ENCODE assay signal across 13 cellular contexts in genomic region chr11:66291303-66291705, GRCh38. TPM values are rescaled to one million over a fixed set of nuclear protein-coding genes. Genes with fewer than 3 reads are reported as not detected.
DNase-seq lines count a peak whose midpoint lies in the region; ATAC-seq, FAIRE-seq and TF ChIP-seq lines count a peak whose summit lies in the region.
"Had no signal": no experiment of that assay in that cellular context is flagged by ENCODE, and none has a peak within 500 bp of the region (broad histone marks: within the 10 kb centered on the region; RNA-seq: fewer than 3 reads in every experiment).

No MANE protein-coding gene starts in this region.

- H3K27me3 Mint-ChIP-seq in H9 (ENCODE audit: low read depth) (peaks cover 37% of the 10 kb centered on the region), nephron (ENCODE audit: low read depth) (peaks cover 55% of the 10 kb centered on the region)

- ATAC-seq in A549: no peak
- ATAC-seq: body of pancreas; stimulated activated naive CD8-positive, alpha-beta T cell treated with anti-CD3 and anti-CD28 coated beads, Interleukin-15, Interleukin-2, amounts not matched to agents 100 U/mL and 50 U/mL, for 24 hours had no signal

- TF ChIP-seq CTCF in A549 (IDR thresholded peaks at IDR 0.05) (no peak), H9 (conservative IDR thresholded peaks at IDR 0.05) (no peak), nephron (IDR thresholded peaks at IDR 0.05; ENCODE audit: unreplicated experiment in 3 of 3) (no peak)

- H4K8ac ChIP-seq in H9 (replicated peaks; ENCODE audit: insufficient read length, low read depth, low read length): no peak overlapping the region

- peaks cover 1% of the 10 kb centered on the region; the same call in 1 of the 2 replicates for H3K79me2 ChIP-seq in H9 (ENCODE audit: insufficient read depth, low read length)

- H3K9me3 Mint-ChIP-seq in H9 (no peaks in the 10 kb centered on the region; a peak in 1 of 5 replicates), nephron (no peaks in the 10 kb centered on the region)

- no peak overlapping the region for H3T11ph ChIP-seq in H9 (ENCODE audit: low read length)

- no peak overlapping the region for H2BK15ac ChIP-seq in H9 (ENCODE audit: low read depth, low read length)

- peaks cover 20% of the 10 kb centered on the region for H3K4me1 ChIP-seq in A549
- H3K4me1 ChIP-seq in H9 (ENCODE audit: insufficient read depth, low read length): peaks cover 6% of the 10 kb centered on the region

- H4K5ac ChIP-seq in H9 (ENCODE audit: insufficient read length, low read depth, low read length): no peak overlapping the region

- H2BK20ac ChIP-seq in H9 (ENCODE audit: low read depth, low read length, poor library complexity, severe bottlenecking): no peak overlapping the region

- H2AFZ ChIP-seq in H9 (ENCODE audit: low read length): no peak overlapping the region

- POLR2A ChIA-PET in A549 (lab: Yijun Ruan, JAX): no interaction called here

- peaks cover 8% of the 10 kb centered on the region; the same call in 1 of the 2 replicates for H3K27me3 ChIP-seq in H9 (ENCODE audit: insufficient read depth, low read length)
- H3K27me3 ChIP-seq: body of pancreas had no signal

- no peak overlapping the region for H2BK5ac ChIP-seq in H9 (ENCODE audit: insufficient read length, low read length)

- H3K4me1 Mint-ChIP-seq in H9 (peaks cover 18 to 26% of the 10 kb centered on the region in 2 experiments), nephron (peaks cover 20% of the 10 kb centered on the region)

- WGBS in A549 (ENCODE audit: missing lambda C conversion rate): 69% methylated on average over 6 of the region's 16 CpGs
- no CpG with 5 or more reads among the region's 16 CpGs for WGBS in H9 (ENCODE audit: extremely low coverage, insufficient read length, low lambda C conversion rate)

- H3K23me2 ChIP-seq in H9 (ENCODE audit: insufficient read length, low read depth, low read length, poor library complexity, severe bottlenecking): peaks cover 13% of the 10 kb centered on the region

- no peak overlapping the region for H3K9ac ChIP-seq in H9 (ENCODE audit: extremely low read depth, insufficient read length, low read length)

- CTCF ChIA-PET in A549 (lab: Yijun Ruan, JAX): interaction anchor here (0.8 to 8.3 kb wide), 7 partner anchors 10 to 72 kb away, joined by 3 to 63 read pairs (median 4); partner anchors contain the start of gene RIN1

- DNase-seq in A549 (ENCODE audit: low read depth in 1 of 2, low spot score in 1 of 2) (no peak), H9 (no peak), NCI-H2171 treated with DMSO at 0.1 percent for 48 hours (lab: John Stamatoyannopoulos, UW) (no peak), DMS153 treated with DMSO at 0.1 percent for 48 hours (lab: John Stamatoyannopoulos, UW; ENCODE audit: unreplicated experiment) (no peak), COLO668 (lab: John Stamatoyannopoulos, UW; ENCODE audit: unreplicated experiment) (no peak), GM12892 (ENCODE audit: insufficient read length) (no peak)
- DNase-seq: Karpas-422, NCI-H226, SIG-M5 had no signal

- no peak for FAIRE-seq in A549 (lab: Jason Lieb, UNC)
- no peak for FAIRE-seq in GM12892 (lab: Jason Lieb, UNC)

- H3K4me3 ChIP-seq in A549: peak overlapping the region; percentile 65

- H3K56ac ChIP-seq in H9 (ENCODE audit: insufficient read length, low read depth, low read length): no peak overlapping the region

- H4K91ac ChIP-seq in H9 (ENCODE audit: insufficient read length, low read depth, low read length): no peak overlapping the region

- H3K4me3 Mint-ChIP-seq in H9: peak overlapping the region; percentile 44 to 91
- peak overlapping the region; percentile 86 to 92 (median 89) for H3K4me3 Mint-ChIP-seq in nephron

- TF ChIP-seq POLR2A in A549 (IDR thresholded peaks at IDR 0.05; ENCODE audit: low read length) (no peak), GM12892 (IDR thresholded peaks at IDR 0.05; ENCODE audit: low read depth, low read length) (no peak)

- H3K27ac ChIP-seq in A549 (peak overlapping the region in 1 of 2 experiments; percentile 88; a peak in 4 of 6 replicates), H9 (ENCODE audit: insufficient read length, low read depth, low read length) (no peak overlapping the region), cingulate gyrus (ENCODE audit: low read depth, low read length) (peak overlapping the region; percentile 100)
- H3K27ac ChIP-seq: body of pancreas had no signal

- no peak for TF ChIP-seq EP300 in A549 (IDR thresholded peaks at IDR 0.05)

- no peak overlapping the region for H3K4ac ChIP-seq in H9 (ENCODE audit: low read depth, low read length)

- H3K9me3 ChIP-seq in A549: no peaks in the 10 kb centered on the region
- H3K9me3 ChIP-seq in H9 (ENCODE audit: control insufficient read depth, low read depth, low read length): no peaks in the 10 kb centered on the region
- H3K9me3 ChIP-seq: body of pancreas had no signal

- no peaks in the 10 kb centered on the region for H3K79me1 ChIP-seq in H9 (ENCODE audit: insufficient read depth, low read depth, low read length, poor library complexity, severe bottlenecking)

- no peak overlapping the region for H3K18ac ChIP-seq in H9 (ENCODE audit: insufficient read length, low read depth, low read length)

- H2BK12ac ChIP-seq in H9 (ENCODE audit: insufficient read length, low read depth, low read length): no peak overlapping the region

- no peaks in the 10 kb centered on the region for H4K20me1 ChIP-seq in H9 (ENCODE audit: control insufficient read depth, insufficient read depth, insufficient read length)

- no peak overlapping the region for H2BK120ac ChIP-seq in H9 (ENCODE audit: low read depth, low read length, poor library complexity, severe bottlenecking)

- no peak for TF ChIP-seq RAD21 in A549 (conservative IDR thresholded peaks at IDR 0.05 in 1 of 2, IDR thresholded peaks at IDR 0.05 in 1 of 2)

- H3K36me3 Mint-ChIP-seq in H9 (ENCODE audit: insufficient read depth in 1 of 3, low read depth in 3 of 3) (peaks cover 0 to 2% (median 0%) of the 10 kb centered on the region in 3 experiments; a peak in 3 of 7 replicates), nephron (ENCODE audit: low read depth) (no peaks in the 10 kb centered on the region)

- no peak overlapping the region for H3K14ac ChIP-seq in H9 (ENCODE audit: insufficient read depth, low read length)

- H3K23ac ChIP-seq in H9 (ENCODE audit: insufficient read length, low read depth, low read length): no peak overlapping the region

- H3K27ac Mint-ChIP-seq in H9 (no peak overlapping the region), nephron (no peak overlapping the region)

- peak overlapping the region; percentile 95 for H3K4me2 ChIP-seq in A549
- peak overlapping the region; percentile 3 for H3K4me2 ChIP-seq in H9 (ENCODE audit: insufficient read depth, insufficient read length, low read length)

- H2AK5ac ChIP-seq in H9 (ENCODE audit: insufficient read length, low read length): no peak overlapping the region

TF ChIP-seq in A549, 52 proteins besides CTCF, POLR2A, EP300 and RAD21 (continues in another document):
- TF ChIP-seq CEBPB (IDR thresholded peaks at IDR 0.05): no peak
- TF ChIP-seq MYC (IDR thresholded peaks at IDR 0.05; ENCODE audit: borderline replicate concordance, low read length): no peak
- no peak for TF ChIP-seq EHMT2 (IDR thresholded peaks at IDR 0.05; ENCODE audit: low read depth)
- TF ChIP-seq CHD2 (IDR thresholded peaks at IDR 0.05; ENCODE audit: low read length, partially characterized antibody): no peak
- no peak for TF ChIP-seq ESRRA (IDR thresholded peaks at IDR 0.05; ENCODE audit: borderline replicate concordance, low read length)
- TF ChIP-seq MAX (IDR thresholded peaks at IDR 0.05): no peak

RNA-seq across cellular contexts. Expression of gene TMEM151A, which starts 0.4 kb away (rescaled TPM):
- 0.44 and 0.62 TPM in 2 replicates for polyA plus RNA-seq in A549 (2011; rRNA removed)
- 0.91 and 1.8 TPM in 2 replicates for polyA plus RNA-seq in A549 (2012; cell fraction: cytosol; rRNA removed)
- polyA plus RNA-seq in A549 (2012; cell fraction: nucleus; rRNA removed): 1.8 and 2.3 TPM in 2 replicates
- 1.3 to 1.8 TPM (median 1.6 TPM) in 3 replicates for polyA plus RNA-seq in A549 (2017; fragmentation: RNase III; extraction: RNeasy Plus Mini Kit Qiagen cat#74134 plus additional on column Dnase treatment)
- 0.79 and 0.92 TPM in 2 replicates for polyA minus RNA-seq in A549 (2011; rRNA and poly(A)+ RNA removed)
- 1.2 and 1.4 TPM in 2 replicates for total RNA-seq in H9 (2021)
- polyA plus RNA-seq in GM12892 (2012; ENCODE audit: missing spikeins): not detected

RNA-seq across cellular contexts. Expression of gene YIF1A, which starts 2.4 kb away (rescaled TPM):
- polyA plus RNA-seq in A549 (2011; rRNA removed) (99.7 and 132 TPM in 2 replicates), A549 (2017; fragmentation: RNase III; extraction: RNeasy Plus Mini Kit Qiagen cat#74134 plus additional on column Dnase treatment) (79.7 to 91.3 TPM (median 82.0 TPM) in 3 replicates)
- 206 and 244 TPM in 2 replicates for polyA plus RNA-seq in A549 (2012; cell fraction: cytosol; rRNA removed)
- polyA plus RNA-seq in A549 (2012; cell fraction: nucleus; rRNA removed): 215 and 261 TPM in 2 replicates
- 167 and 194 TPM in 2 replicates for polyA minus RNA-seq in A549 (2011; rRNA and poly(A)+ RNA removed)
- total RNA-seq in H9 (2021): 64.3 and 71.6 TPM in 2 replicates
- polyA plus RNA-seq in GM12892 (2012; ENCODE audit: missing spikeins): 25.8 TPM

RNA-seq across cellular contexts. Expression of gene CNIH2, which starts 13.3 kb away (rescaled TPM):
- polyA plus RNA-seq in A549 (2011; rRNA removed) (0.95 and 0.98 TPM in 2 replicates), A549 (2017; fragmentation: RNase III; extraction: RNeasy Plus Mini Kit Qiagen cat#74134 plus additional on column Dnase treatment) (1.1 to 1.5 TPM (median 1.3 TPM) in 3 replicates)
- 2.2 and 2.3 TPM in 2 replicates for polyA plus RNA-seq in A549 (2012; cell fraction: cytosol; rRNA removed)
- 3.6 and 4.4 TPM in 2 replicates for polyA plus RNA-seq in A549 (2012; cell fraction: nucleus; rRNA removed)
- polyA minus RNA-seq in A549 (2011; rRNA and poly(A)+ RNA removed): 0.34 TPM in 1 of 2 replicates, not detected in the other
- total RNA-seq in H9 (2021): 11.8 and 12.0 TPM in 2 replicates
- 0.47 TPM for polyA plus RNA-seq in GM12892 (2012; ENCODE audit: missing spikeins)

RNA-seq across cellular contexts. Expression of gene RAB1B, which starts 22.9 kb away (rescaled TPM):
- polyA plus RNA-seq in A549 (2011; rRNA removed) (87.8 and 104 TPM in 2 replicates), A549 (2017; fragmentation: RNase III; extraction: RNeasy Plus Mini Kit Qiagen cat#74134 plus additional on column Dnase treatment) (141 to 149 TPM (median 147 TPM) in 3 replicates)
- 156 and 206 TPM in 2 replicates for polyA plus RNA-seq in A549 (2012; cell fraction: cytosol; rRNA removed)
- polyA plus RNA-seq in A549 (2012; cell fraction: nucleus; rRNA removed): 141 and 147 TPM in 2 replicates
- 147 and 157 TPM in 2 replicates for polyA minus RNA-seq in A549 (2011; rRNA and poly(A)+ RNA removed)
- 118 and 122 TPM in 2 replicates for total RNA-seq in H9 (2021)
- 58.2 TPM for polyA plus RNA-seq in GM12892 (2012; ENCODE audit: missing spikeins)

RNA-seq across cellular contexts. Expression of gene CD248, which starts 25.5 kb away (rescaled TPM):
- polyA plus RNA-seq in A549 (2011; rRNA removed): 0.03 TPM in 1 of 2 replicates, not detected in the other
- 0.03 TPM in 1 of 2 replicates, not detected in the other for polyA plus RNA-seq in A549 (2012; cell fraction: cytosol; rRNA removed)
- not detected in 2 replicates for polyA plus RNA-seq in A549 (2012; cell fraction: nucleus; rRNA removed)
- not detected in 3 replicates for polyA plus RNA-seq in A549 (2017; fragmentation: RNase III; extraction: RNeasy Plus Mini Kit Qiagen cat#74134 plus additional on column Dnase treatment)
- 0.15 TPM in 1 of 2 replicates, not detected in the other for polyA minus RNA-seq in A549 (2011; rRNA and poly(A)+ RNA removed)
- total RNA-seq in H9 (2021): 1.3 and 1.5 TPM in 2 replicates
- polyA plus RNA-seq in GM12892 (2012; ENCODE audit: missing spikeins): not detected
